Comparison of ENCODE assay signal across 18 cellular contexts in the genomic region with DNA sequence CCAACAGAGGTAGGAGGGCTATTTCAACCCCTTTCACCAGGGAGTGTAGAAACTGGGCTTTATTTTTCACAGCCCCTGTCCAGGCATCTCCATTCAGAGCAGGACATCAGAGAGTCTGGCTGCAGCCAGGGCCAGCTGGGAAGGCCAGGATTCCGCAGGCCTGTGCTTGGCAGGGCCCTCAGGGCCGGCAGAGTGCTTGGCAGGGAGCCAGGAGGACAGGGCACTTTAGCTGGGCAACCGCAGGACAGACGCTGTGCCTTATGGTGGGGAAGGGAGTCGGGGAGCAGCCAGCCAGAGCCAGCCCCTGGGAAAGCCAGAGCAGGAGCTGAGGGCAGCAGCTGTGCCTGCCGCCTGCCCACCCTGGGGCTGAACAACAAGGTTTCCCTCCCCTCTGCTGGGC. TPM values are rescaled to one million over a fixed set of nuclear protein-coding genes. Genes with fewer than 3 reads are reported as not detected.
DNase-seq lines count a peak whose midpoint lies in the region; ATAC-seq and TF ChIP-seq lines count a peak whose summit lies in the region.
"Had no signal": no experiment of that assay in that cellular context is flagged by ENCODE, and none has a peak within 500 bp of the region (broad histone marks: within the 10 kb centered on the region; RNA-seq: fewer than 3 reads in every experiment).

No MANE protein-coding gene starts in this region.

- intact Hi-C loops in heart left ventricle (cut with DNase I) (no loop called here), sciatic nerve (cut with DNase I) (no loop called here)

- DNase-seq in EH (ENCODE audit: low read depth) (peak; percentile 9), SJCRH30 (peak; percentile 89 to 90), heart left ventricle (peak; percentile 63 to 82 (median 77)), nucleus accumbens (lab: John Stamatoyannopoulos, UW) (peak in 44 of 56 donors; percentile 3 to 83 (median 28)), WERI-Rb-1 (no peak), sciatic nerve (ENCODE audit: low spot score) (no peak)
- DNase-seq in activated CD8-positive, alpha-beta memory T cell treated with anti-CD3 and anti-CD28 coated beads, Interleukin-2, amount 50 U/mL, for 48 hours, result no peak
- DNase-seq: activated CD8-positive, alpha-beta T cell treated with anti-CD3 and anti-CD28 coated beads, Interleukin-2, amount 10 ng/mL, durations not matched to agents 7 days and 5 days; NCI-H187 treated with DMSO at 0.1 percent for 48 hours; NCI-H526 had no signal

- 17 to 53% (median 35%) methylated on average over 1 to 6 of the region's 6 CpGs for WGBS in heart left ventricle, 4 donors

- H3K9me3 ChIP-seq in SJCRH30 (replicated peaks), result no peaks in the 10 kb centered on the region; the same call in 1 of the 2 replicates
- H3K9me3 ChIP-seq in heart left ventricle, result no peaks in the 10 kb centered on the region
- H3K9me3 ChIP-seq in WERI-Rb-1 (ENCODE audit: severe bottlenecking), result no peaks in the 10 kb centered on the region

- TF ChIP-seq CTCF in heart left ventricle (IDR thresholded peaks at IDR 0.05), result no peak
- TF ChIP-seq CTCF in WERI-Rb-1 (IDR thresholded peaks at IDR 0.05; ENCODE audit: low read depth, low read length), result no peak

- no peaks in the 10 kb centered on the region for H3K36me3 ChIP-seq in SJCRH30
- no peaks in the 10 kb centered on the region for H3K36me3 ChIP-seq in heart left ventricle
- no peaks in the 10 kb centered on the region for H3K36me3 ChIP-seq in WERI-Rb-1

- ATAC-seq in heart left ventricle (peak; percentile 87 to 96 (median 91)), GM19463 (IDR thresholded peaks at IDR 0.05; ENCODE audit: unreplicated experiment) (no peak), sciatic nerve (no peak)
- ATAC-seq: activated CD8-positive, alpha-beta T cell treated with anti-CD3 and anti-CD28 coated beads, Interleukin-2, amount 10 ng/mL, durations not matched to agents 7 days and 5 days; Panc1 had no signal

- H3K4me1 ChIP-seq in SJCRH30 (peaks cover 7% of the 10 kb centered on the region), heart left ventricle (peaks cover 0 to 7% (median 0%) of the 10 kb centered on the region in 12 donors)

- H3K27me3 ChIP-seq in SJCRH30, result no peaks in the 10 kb centered on the region
- H3K27me3 ChIP-seq in heart left ventricle, result peaks cover 0 to 3% (median 0%) of the 10 kb centered on the region in 9 donors
- no peaks in the 10 kb centered on the region for H3K27me3 ChIP-seq in WERI-Rb-1 (ENCODE audit: insufficient read depth, low read depth, severe bottlenecking)

- TF ChIP-seq POLR2A in heart left ventricle (IDR thresholded peaks at IDR 0.05), result no peak

- H3K4me3 ChIP-seq in SJCRH30 (no peak overlapping the region), heart left ventricle (no peak overlapping the region), WERI-Rb-1 (ENCODE audit: low read depth, low read length) (no peak overlapping the region)
- H3K4me3 ChIP-seq: coronary artery had no signal

- H3K27ac ChIP-seq in SJCRH30, result no peak overlapping the region
- no peak overlapping the region for H3K27ac ChIP-seq in heart left ventricle
- no peak overlapping the region for H3K27ac ChIP-seq in WERI-Rb-1
- H3K27ac ChIP-seq: coronary artery, epithelial cell of prostate had no signal

RNA-seq across cellular contexts. Expression of a gene that starts 34.5 kb away (rescaled TPM):
- not detected in 2 replicates for total RNA-seq in SJCRH30 (2014; rRNA removed; shearing (Covaris generic))
- not detected for total RNA-seq in heart left ventricle
- not detected for polyA plus RNA-seq in heart left ventricle
- total RNA-seq in sciatic nerve, result not detected
- total RNA-seq: activated CD8-positive, alpha-beta T cell treated with anti-CD3 and anti-CD28 coated beads, Interleukin-2, amount 10 ng/mL, durations not matched to agents 7 days and 5 days; activated T-helper 1 cell treated with anti-CD3 and anti-CD28 coated beads, Interleukin-12 subunit alpha, Interleukin-12 subunit beta, Interleukin-2, Interleukin-4 antibody, amounts not matched to agents 30 ng/mL and 10 ng/mL and 1 ng/mL, durations not matched to agents 14 hours and 24 hours and 36 hours; glomerular endothelial cell; progenitor cell of endocrine pancreas; subcutaneous adipose tissue had no signal

RNA-seq across cellular contexts. Expression of a gene that starts 47.9 kb away (rescaled TPM):
- total RNA-seq in SJCRH30 (2014; rRNA removed; shearing (Covaris generic)), result not detected in 2 replicates
- total RNA-seq in heart left ventricle (not detected), sciatic nerve (not detected)
- polyA plus RNA-seq in heart left ventricle, result not detected
- total RNA-seq: activated CD8-positive, alpha-beta T cell treated with anti-CD3 and anti-CD28 coated beads, Interleukin-2, amount 10 ng/mL, durations not matched to agents 7 days and 5 days; activated T-helper 1 cell treated with anti-CD3 and anti-CD28 coated beads, Interleukin-12 subunit alpha, Interleukin-12 subunit beta, Interleukin-2, Interleukin-4 antibody, amounts not matched to agents 30 ng/mL and 10 ng/mL and 1 ng/mL, durations not matched to agents 14 hours and 24 hours and 36 hours; glomerular endothelial cell; progenitor cell of endocrine pancreas; subcutaneous adipose tissue had no signal

Comparison
In these comparisons a context has a peak if more than half of its experiments do, and no peak if none do; other contexts are left out.
1. DNase-seq: peak in EH (single experiment), SJCRH30 (2 of 2), heart left ventricle (5 of 5) and nucleus accumbens (44 of 56); none in WERI-Rb-1 (single experiment), activated CD8-positive, alpha-beta memory T cell treated with anti-CD3 and anti-CD28 coated beads, Interleukin-2, amount 50 U/mL, for 48 hours (single experiment) and sciatic nerve (single experiment).
2. ATAC-seq: peak in heart left ventricle (4 of 4); none in GM19463 (single experiment) and sciatic nerve (single experiment).